ENCODE assay signal across 6 cellular contexts in genomic region chr9:137021979-137022619, GRCh38. TPM values are rescaled to one million over a fixed set of nuclear protein-coding genes. Genes with fewer than 3 reads are reported as not detected.
A peak's percentile ranks its signal among the peaks of the same experiment; 100 is the strongest.
DNase-seq lines count a peak whose midpoint lies in the region; ATAC-seq lines count a peak whose summit lies in the region.

No MANE protein-coding gene starts in this region.

- peak; percentile 44 for DNase-seq in H4 (ENCODE audit: low spot score)
- DNase-seq in SKM-1 treated with dmso at 0.1 percent for 144 hours (lab: John Stamatoyannopoulos, UW; ENCODE audit: unreplicated experiment) = peak; percentile 78
- peak; percentile 58 for DNase-seq in central memory CD4-positive, alpha-beta T cell
- DNase-seq in renal cortical epithelial cell (ENCODE audit: low read depth) = peak; percentile 58

- ATAC-seq in HG02973 (IDR thresholded peaks at IDR 0.05; ENCODE audit: unreplicated experiment) (no peak), HG03565 (IDR thresholded peaks at IDR 0.05; ENCODE audit: unreplicated experiment) (no peak)

RNA-seq across cellular contexts. Expression of gene ABCA2, which starts 5.9 kb away (rescaled TPM):
- 4.9 and 22.4 TPM in 2 replicates for total RNA-seq in H4 (2014; rRNA removed; shearing (Covaris generic))
- total RNA-seq in renal cortical epithelial cell = 7.5 and 53.0 TPM in 2 replicates

RNA-seq across cellular contexts. Expression of gene FUT7, which starts 9.8 kb away (rescaled TPM):
- total RNA-seq in H4 (2014; rRNA removed; shearing (Covaris generic)) = not detected in 2 replicates
- not detected in 2 replicates for total RNA-seq in renal cortical epithelial cell

RNA-seq across cellular contexts. Expression of gene NPDC1, which starts 23.9 kb away (rescaled TPM):
- total RNA-seq in H4 (2014; rRNA removed; shearing (Covaris generic)) = 1.2 and 4.1 TPM in 2 replicates
- total RNA-seq in renal cortical epithelial cell = 7.1 and 21.6 TPM in 2 replicates

RNA-seq across cellular contexts. Expression of gene CLIC3, which starts 25.7 kb away (rescaled TPM):
- total RNA-seq in H4 (2014; rRNA removed; shearing (Covaris generic)) = 0.64 TPM in 1 of 2 replicates, not detected in the other
- total RNA-seq in renal cortical epithelial cell = 0.85 and 1.9 TPM in 2 replicates

RNA-seq across cellular contexts. Expression of gene PAXX, which starts 29.9 kb away (rescaled TPM):
- total RNA-seq in H4 (2014; rRNA removed; shearing (Covaris generic)) = 32.0 and 41.3 TPM in 2 replicates
- 13.6 and 26.9 TPM in 2 replicates for total RNA-seq in renal cortical epithelial cell
